In the genomic region with DNA sequence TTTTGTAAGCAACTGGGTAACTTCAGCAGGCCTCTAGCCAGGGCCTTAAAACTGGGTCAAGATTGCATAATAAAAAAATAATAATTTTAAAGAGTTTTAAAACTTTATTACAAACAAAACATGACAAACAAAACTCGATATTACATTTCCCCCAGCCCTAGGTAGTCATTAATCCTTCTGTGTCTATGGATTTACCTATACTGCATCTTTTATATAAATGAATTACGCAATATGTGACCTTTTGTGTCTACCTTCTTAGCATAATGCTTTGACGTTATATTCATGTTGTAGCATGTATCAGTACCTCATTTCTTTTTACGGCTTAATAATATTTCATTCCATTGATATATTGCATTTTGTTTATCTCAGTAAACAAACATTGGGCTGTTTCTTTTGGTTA, we compare ENCODE assay signal across 35 cellular contexts.
"Had no signal": no experiment of that assay in that cellular context is flagged by ENCODE, and none has a peak within 500 bp of the region (broad histone marks: within the 10 kb centered on the region; RNA-seq: fewer than 3 reads in every experiment).

No MANE protein-coding gene starts in this region.

- H3K9me3 ChIP-seq: MG63 had no signal

- DNase-seq: Karpas-422, Kasumi-1, MG63, MM.1S, MV-4-11, NCI-H1092, NCI-H1092 treated with DMSO at 0.1 percent for 48 hours, NCI-H1105, NCI-H1105 treated with DMSO at 0.1 percent for 48 hours, NCI-H1417, NCI-H1417 treated with DMSO at 0.1 percent for 48 hours, NCI-H1436, NCI-H1436 treated with DMSO at 0.1 percent for 48 hours, NCI-H146, NCI-H1694, NCI-H1694 treated with DMSO at 0.1 percent for 48 hours, NCI-H187, NCI-H187 treated with DMSO at 0.1 percent for 48 hours, NCI-H1930, NCI-H2029, NCI-H2029 treated with DMSO at 0.1 percent for 48 hours, NCI-H2081, NCI-H2081 treated with DMSO at 0.1 percent for 48 hours, NCI-H2107, NCI-H2171, NCI-H2171 treated with DMSO at 0.1 percent for 48 hours, NCI-H2227 treated with DMSO at 0.1 percent for 48 hours, NCI-H226, NCI-H345, NCI-H446, NCI-H446 treated with DMSO at 0.1 percent for 48 hours, NCI-H510A, NCI-H510A treated with DMSO at 0.1 percent for 48 hours, NCI-H524, NCI-H524 treated with DMSO at 0.1 percent for 48 hours had no signal

- H3K4me3 ChIP-seq: MG63 had no signal

- H3K36me3 ChIP-seq: MG63 had no signal

- H3K27me3 ChIP-seq: MG63 had no signal
